13 cellular contexts compared by ENCODE assay signal in the genomic region with DNA sequence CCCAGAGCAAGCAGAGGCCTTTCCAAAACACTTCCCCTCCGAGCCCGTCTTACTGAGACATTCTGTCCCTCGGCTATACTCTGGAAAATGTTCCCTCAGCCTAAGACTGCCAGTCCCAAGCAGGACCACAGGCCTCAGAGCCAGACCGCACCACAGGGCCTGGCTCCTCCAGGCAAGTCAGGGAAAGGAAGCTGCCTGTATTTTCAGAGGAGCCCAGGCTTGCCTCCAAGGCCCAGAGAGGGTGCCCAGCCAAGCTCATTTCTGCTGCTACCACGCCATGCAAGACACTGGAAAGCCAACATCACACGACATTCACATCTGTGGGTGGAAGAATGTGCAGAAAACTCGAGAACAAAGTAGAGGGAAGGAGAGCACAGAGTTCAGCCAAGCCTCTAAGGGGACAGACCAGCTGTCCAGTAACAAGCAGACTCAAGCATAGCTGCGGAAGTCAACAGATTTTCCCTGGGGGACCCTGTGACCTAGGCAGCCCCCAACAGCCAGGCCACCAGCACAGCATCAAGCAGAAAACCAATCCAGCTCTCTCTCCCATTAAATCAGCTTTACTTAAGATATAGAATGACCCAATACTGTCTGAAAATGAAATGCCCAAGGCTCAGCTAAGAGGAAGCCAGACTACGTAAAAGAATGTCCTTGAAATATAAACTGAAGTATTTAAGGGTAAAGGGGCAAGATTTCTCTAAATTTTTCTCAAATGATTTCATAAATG.
DNase-seq lines count a peak whose midpoint lies in the region; ATAC-seq and TF ChIP-seq lines count a peak whose summit lies in the region.
"Had no signal": no experiment of that assay in that cellular context is flagged by ENCODE, and none has a peak within 500 bp of the region (broad histone marks: within the 10 kb centered on the region; RNA-seq: fewer than 3 reads in every experiment).

No MANE protein-coding gene starts in this region.

- H3K4me3 ChIP-seq in GM23338: no peak overlapping the region
- H3K4me3 ChIP-seq in esophagus (ENCODE audit: low read depth in 1 of 2, low read length in 2 of 2): no peak overlapping the region
- no peak overlapping the region for H3K4me3 ChIP-seq in mesenchymal stem cell (ENCODE audit: insufficient read depth in 1 of 2, low read depth in 1 of 2, low read length in 2 of 2)
- no peak overlapping the region for H3K4me3 ChIP-seq in spleen

- no peaks in the 10 kb centered on the region for H3K79me1 ChIP-seq in mesenchymal stem cell (replicated peaks; ENCODE audit: low read length, poor library complexity, severe bottlenecking)

- H3K9me2 ChIP-seq in GM23338 (ENCODE audit: insufficient read depth): no peaks in the 10 kb centered on the region

- peak overlapping the region; percentile 63 for H2BK15ac ChIP-seq in mesenchymal stem cell (ENCODE audit: low read depth, poor library complexity, severe bottlenecking)

- H3K4me3 Mint-ChIP-seq in GM23338: no peak overlapping the region
- H3K4me3 Mint-ChIP-seq in CD14-positive monocyte: no peak overlapping the region
- H3K4me3 Mint-ChIP-seq: activated CD4-positive, alpha-beta T cell treated with anti-CD3 and anti-CD28 coated beads, Interleukin-2, amount 10 ng/mL, durations not matched to agents 7 days and 5 days; activated naive CD4-positive, alpha-beta T cell treated with anti-CD3 and anti-CD28 coated beads, Interleukin-2, amount 50 U/mL, for 24 hours; CD4-positive, alpha-beta memory T cell had no signal

- ATAC-seq in GM23338: no peak

- peak; percentile 12 for DNase-seq in GM23338 (ENCODE audit: low spot score)
- no peak for DNase-seq in mesenchymal stem cell
- no peak for DNase-seq in spleen
- DNase-seq in CD14-positive monocyte (ENCODE audit: low spot score): no peak
- no peak for DNase-seq in GF-D8 (lab: John Stamatoyannopoulos, UW)
- no peak for DNase-seq in NCI-H446 treated with DMSO at 0.1 percent for 48 hours (lab: John Stamatoyannopoulos, UW)
- no peak for DNase-seq in amniotic stem cell (lab: John Stamatoyannopoulos, UW)
- DNase-seq: activated CD4-positive, alpha-beta T cell treated with anti-CD3 and anti-CD28 coated beads, Interleukin-2, amount 10 ng/mL, durations not matched to agents 7 days and 5 days; CD4-positive, alpha-beta memory T cell; stimulated activated CD4-positive, alpha-beta T cell treated with anti-CD3 and anti-CD28 coated beads, Interleukin-4, amount 100 ng/mL, for 4 hours had no signal

- H3K36me3 Mint-ChIP-seq in GM23338 (ENCODE audit: low read depth) (peaks cover 7% of the 10 kb centered on the region; the same call in 2 of the 3 replicates), CD14-positive monocyte (peaks cover 5 to 11% of the 10 kb centered on the region in 2 donors)

- peaks cover 35% of the 10 kb centered on the region for H3K27me3 Mint-ChIP-seq in GM23338 (ENCODE audit: insufficient read depth, low read depth, poor library complexity)
- peaks cover 0 to 2% (median 0%) of the 10 kb centered on the region in 3 donors for H3K27me3 Mint-ChIP-seq in CD14-positive monocyte (ENCODE audit: low read depth in 3 of 3)
- H3K27me3 Mint-ChIP-seq: activated CD4-positive, alpha-beta T cell treated with anti-CD3 and anti-CD28 coated beads, Interleukin-2, amount 10 ng/mL, durations not matched to agents 7 days and 5 days; activated naive CD4-positive, alpha-beta T cell treated with anti-CD3 and anti-CD28 coated beads, Interleukin-2, amount 50 U/mL, for 24 hours; CD4-positive, alpha-beta memory T cell had no signal

- peak overlapping the region; percentile 78 to 98 for H2BK12ac ChIP-seq in mesenchymal stem cell (ENCODE audit: low read length in 2 of 2)

- no peak overlapping the region for H3K27ac ChIP-seq in GM23338 (ENCODE audit: low read depth)
- peak overlapping the region; percentile 54 to 75 for H3K27ac ChIP-seq in esophagus (ENCODE audit: low read depth in 2 of 2, low read length in 1 of 2)
- H3K27ac ChIP-seq in mesenchymal stem cell (ENCODE audit: low read length, poor library complexity, severe bottlenecking): no peak overlapping the region
- H3K27ac ChIP-seq in spleen: peak overlapping the region in 7 of 8 donors; percentile 41 to 78 (median 65)
- H3K27ac ChIP-seq: KMS-11 had no signal

- 0 out of 2 replicates have a peak overlapping the region, but pooled peaks have one; percentile 4 for H3K27ac Mint-ChIP-seq in GM23338
- peak overlapping the region in 2 of 7 donors; percentile 8 to 56 for H3K27ac Mint-ChIP-seq in CD14-positive monocyte
- H3K27ac Mint-ChIP-seq: activated CD4-positive, alpha-beta T cell treated with anti-CD3 and anti-CD28 coated beads, Interleukin-2, amount 10 ng/mL, durations not matched to agents 7 days and 5 days; activated naive CD4-positive, alpha-beta T cell treated with anti-CD3 and anti-CD28 coated beads, Interleukin-2, amount 50 U/mL, for 24 hours had no signal

- H3K36me3 ChIP-seq in GM23338 (ENCODE audit: insufficient read depth): no peaks in the 10 kb centered on the region
- H3K36me3 ChIP-seq in esophagus (ENCODE audit: control insufficient read depth in 2 of 2, insufficient read depth in 2 of 2, low read length in 1 of 2): no peaks in the 10 kb centered on the region
- H3K36me3 ChIP-seq in mesenchymal stem cell (ENCODE audit: control insufficient read depth in 1 of 2, insufficient read depth in 2 of 2, low read depth in 1 of 2, low read length in 2 of 2): no peaks in the 10 kb centered on the region
- H3K36me3 ChIP-seq in spleen: no peaks in the 10 kb centered on the region

- peak overlapping the region; percentile 20 for H4K91ac ChIP-seq in mesenchymal stem cell (ENCODE audit: low read length)

- H3K23ac ChIP-seq in mesenchymal stem cell (ENCODE audit: low read length in 2 of 2): no peak overlapping the region

- peak overlapping the region; percentile 37 for H3K9ac ChIP-seq in mesenchymal stem cell (ENCODE audit: low read length)
- H3K9ac ChIP-seq: KMS-11 had no signal

- H2BK5ac ChIP-seq in mesenchymal stem cell (ENCODE audit: low read depth, low read length, poor library complexity, severe bottlenecking): no peak overlapping the region

- peaks cover 17% of the 10 kb centered on the region for H3K9me3 Mint-ChIP-seq in GM23338
- H3K9me3 Mint-ChIP-seq in CD14-positive monocyte: peaks cover 0 to 7% (median 0%) of the 10 kb centered on the region in 7 donors
- H3K9me3 Mint-ChIP-seq: activated CD4-positive, alpha-beta T cell treated with anti-CD3 and anti-CD28 coated beads, Interleukin-2, amount 10 ng/mL, durations not matched to agents 7 days and 5 days had no signal

- H3K4me1 ChIP-seq in GM23338 (ENCODE audit: insufficient read depth) (peaks cover 21% of the 10 kb centered on the region; the same call in 1 of the 2 replicates), esophagus (ENCODE audit: control insufficient read depth in 2 of 2, insufficient read depth in 2 of 2, low read length in 1 of 2) (peaks cover 4 to 5% of the 10 kb centered on the region in 2 donors), mesenchymal stem cell (ENCODE audit: control insufficient read depth, insufficient read depth, low read depth, low read length) (peaks cover 13% of the 10 kb centered on the region), spleen (peaks cover 26 to 73% (median 50%) of the 10 kb centered on the region in 6 donors)

- H3K9me3 ChIP-seq in esophagus (ENCODE audit: control insufficient read depth in 2 of 2, insufficient read depth in 1 of 2, low read depth in 1 of 2, low read length in 1 of 2): no peaks in the 10 kb centered on the region
- H3K9me3 ChIP-seq in mesenchymal stem cell (ENCODE audit: control insufficient read depth, low read length): no peaks in the 10 kb centered on the region
- H3K9me3 ChIP-seq in spleen: no peaks in the 10 kb centered on the region

- no peaks in the 10 kb centered on the region for H3K79me2 ChIP-seq in GM23338 (replicated peaks; ENCODE audit: insufficient read depth)

- no peaks in the 10 kb centered on the region for H3F3A ChIP-seq in GM23338 (replicated peaks; ENCODE audit: low read depth)

- peak overlapping the region; percentile 66 for H4K8ac ChIP-seq in mesenchymal stem cell (ENCODE audit: low read length)

- WGBS in esophagus, 2 donors: 43 to 50% methylated on average over 9 of the region's 9 CpGs
- WGBS in mesenchymal stem cell: 72% methylated on average over 9 of the region's 9 CpGs
- WGBS in spleen, 5 donors: 71 to 78% (median 72%) methylated on average over 9 of the region's 9 CpGs

- H2AK5ac ChIP-seq in mesenchymal stem cell (ENCODE audit: low read length, severe bottlenecking): no peak overlapping the region

- H3K4ac ChIP-seq in mesenchymal stem cell (ENCODE audit: low read depth in 1 of 2, low read length in 2 of 2): peak overlapping the region; percentile 10 to 81

- intact Hi-C loops in spleen (cut with DNase I; ENCODE audit: low total_unique reads): loop anchor here (10.0 kb wide), 1 partner anchor 118 kb away; no protein-coding TSS in a partner anchor
- intact Hi-C loops in CD14-positive monocyte (cut with micrococcal nuclease): loop anchor here in 1 of 2 donors (10.0 kb wide), 2 partner anchors 138 to 288 kb away; no protein-coding TSS in a partner anchor

- H3K4me1 Mint-ChIP-seq in GM23338: peaks cover 39% of the 10 kb centered on the region
- H3K4me1 Mint-ChIP-seq in CD14-positive monocyte: peaks cover 83% of the 10 kb centered on the region

- no peak overlapping the region for H2BK120ac ChIP-seq in mesenchymal stem cell (ENCODE audit: low read depth, low read length)

- TF ChIP-seq CTCF in GM23338 (conservative IDR thresholded peaks at IDR 0.05; ENCODE audit: low read depth in 2 of 2) (no peak), spleen (IDR thresholded peaks at IDR 0.05 in 8 of 11, conservative IDR thresholded peaks at IDR 0.05 in 3 of 11) (no peak), CD14-positive monocyte (IDR thresholded peaks at IDR 0.05) (no peak)

- H2AFZ ChIP-seq in GM23338: peak overlapping the region; percentile 88
- H2AFZ ChIP-seq in mesenchymal stem cell (ENCODE audit: low read depth, low read length): peak overlapping the region; percentile 73

- peak overlapping the region in 1 of 2 experiments; percentile 92 for H3K14ac ChIP-seq in mesenchymal stem cell (ENCODE audit: low read length in 2 of 2)

- TF ChIP-seq POLR2A in spleen (IDR thresholded peaks at IDR 0.05): no peak

- peak overlapping the region; percentile 65 to 86 for H3K18ac ChIP-seq in mesenchymal stem cell (ENCODE audit: low read depth in 1 of 2, low read length in 2 of 2)

- H3K27me3 ChIP-seq in GM23338 (ENCODE audit: insufficient read depth) (peaks cover 8% of the 10 kb centered on the region; the same call in 1 of the 2 replicates), esophagus (ENCODE audit: control insufficient read depth in 1 of 2, insufficient read depth in 2 of 2, low read length in 2 of 2) (no peaks in the 10 kb centered on the region), mesenchymal stem cell (ENCODE audit: control insufficient read depth in 1 of 2, insufficient read depth in 1 of 2, low read length in 2 of 2) (no peaks in the 10 kb centered on the region), spleen (replicated peaks in 1 of 7) (no peaks in the 10 kb centered on the region)

- H3K4me2 ChIP-seq in GM23338: peak overlapping the region; percentile 86; the same call in 1 of the 2 replicates
- no peak overlapping the region for H3K4me2 ChIP-seq in mesenchymal stem cell (ENCODE audit: low read length, poor library complexity, severe bottlenecking)
- H3K4me2 ChIP-seq: KMS-11 had no signal

- H4K20me1 ChIP-seq in GM23338 (replicated peaks; ENCODE audit: insufficient read depth): no peaks in the 10 kb centered on the region

TF ChIP-seq in GM23338, 12 proteins besides CTCF, POLR2A, EP300 and RAD21 (continues in another document):
- TF ChIP-seq NANOG (IDR thresholded peaks at IDR 0.05; ENCODE audit: borderline replicate concordance): no peak

Comparison
In these comparisons a context has a peak if more than half of its experiments do, and no peak if none do; other contexts are left out.
1. H3K27ac ChIP-seq: peak in esophagus (2 of 2) and spleen (7 of 8); none in GM23338 (single experiment) and mesenchymal stem cell (single experiment).